In genomic region chr4:142377345-142378091, GRCh38 we compare ENCODE assay signal across 14 cellular contexts.
DNase-seq lines count a peak whose midpoint lies in the region; ATAC-seq, FAIRE-seq and TF ChIP-seq lines count a peak whose summit lies in the region.
"Had no signal": no experiment of that assay in that cellular context is flagged by ENCODE, and none has a peak within 500 bp of the region (broad histone marks: within the 10 kb centered on the region; RNA-seq: fewer than 3 reads in every experiment).

No MANE protein-coding gene starts in this region.

- H3K27me3 ChIP-seq in pancreas (no peaks in the 10 kb centered on the region), sigmoid colon (no peaks in the 10 kb centered on the region)
- H3K27me3 ChIP-seq: esophagus muscularis mucosa, transverse colon had no signal

- H3K4me3 ChIP-seq in pancreas (no peak overlapping the region), sigmoid colon (no peak overlapping the region)
- H3K4me3 ChIP-seq: esophagus muscularis mucosa, transverse colon had no signal

- WGBS in pancreas, 2 donors: 45 to 52% methylated on average over 3 of the region's 3 CpGs
- 76 to 89% methylated on average over 3 of the region's 3 CpGs for WGBS in sigmoid colon, 2 donors

- intact Hi-C loops in pancreas (cut with DNase I) (no loop called here), sigmoid colon (cut with DNase I) (no loop called here)

- peaks cover 65% of the 10 kb centered on the region for H3K36me3 Mint-ChIP-seq in activated T-cell treated with anti-CD3 and anti-CD28 coated beads, Interleukin-2, amount 50 U/mL, for 24 hours (ENCODE audit: low read depth)
- H3K36me3 Mint-ChIP-seq in activated naive CD8-positive, alpha-beta T cell treated with anti-CD3 and anti-CD28 coated beads, Interleukin-2, amount 10 ng/mL, durations not matched to agents 7 days and 5 days: peaks cover 19% of the 10 kb centered on the region

- peak overlapping the region; percentile 97 for H3K27ac Mint-ChIP-seq in activated T-cell treated with anti-CD3 and anti-CD28 coated beads, Interleukin-2, amount 50 U/mL, for 24 hours
- H3K27ac Mint-ChIP-seq in activated naive CD8-positive, alpha-beta T cell treated with anti-CD3 and anti-CD28 coated beads, Interleukin-2, amount 10 ng/mL, durations not matched to agents 7 days and 5 days: peak overlapping the region; percentile 87

- TF ChIP-seq CTCF in pancreas (IDR thresholded peaks at IDR 0.05) (no peak), sigmoid colon (IDR thresholded peaks at IDR 0.05) (no peak)

- ATAC-seq in HG02610 (IDR thresholded peaks at IDR 0.05; ENCODE audit: unreplicated experiment) (peak; percentile 72), pancreas (peak; percentile 13 to 51 (median 24))
- peak; percentile 42 for ATAC-seq in activated naive CD8-positive, alpha-beta T cell treated with anti-CD3 and anti-CD28 coated beads, Interleukin-2, amount 10 ng/mL, durations not matched to agents 7 days and 5 days (ENCODE audit: low read depth)

- TF ChIP-seq POLR2A in sigmoid colon (IDR thresholded peaks at IDR 0.05): no peak

- H3K4me1 ChIP-seq in pancreas: peaks cover 6 to 24% (median 21%) of the 10 kb centered on the region in 3 donors
- peaks cover 0 to 31% (median 22%) of the 10 kb centered on the region in 4 donors for H3K4me1 ChIP-seq in sigmoid colon

- H3K4me1 Mint-ChIP-seq in activated T-cell treated with anti-CD3 and anti-CD28 coated beads, Interleukin-2, amount 50 U/mL, for 24 hours (ENCODE audit: low read depth): peaks cover 83% of the 10 kb centered on the region
- H3K4me1 Mint-ChIP-seq in activated naive CD8-positive, alpha-beta T cell treated with anti-CD3 and anti-CD28 coated beads, Interleukin-2, amount 10 ng/mL, durations not matched to agents 7 days and 5 days: peaks cover 23% of the 10 kb centered on the region

- no peaks in the 10 kb centered on the region for H3K27me3 Mint-ChIP-seq in activated T-cell treated with anti-CD3 and anti-CD28 coated beads, Interleukin-2, amount 50 U/mL, for 24 hours
- H3K27me3 Mint-ChIP-seq in activated naive CD8-positive, alpha-beta T cell treated with anti-CD3 and anti-CD28 coated beads, Interleukin-2, amount 10 ng/mL, durations not matched to agents 7 days and 5 days: no peaks in the 10 kb centered on the region

- H3K9me3 Mint-ChIP-seq in activated T-cell treated with anti-CD3 and anti-CD28 coated beads, Interleukin-2, amount 50 U/mL, for 24 hours: no peaks in the 10 kb centered on the region
- no peaks in the 10 kb centered on the region for H3K9me3 Mint-ChIP-seq in activated naive CD8-positive, alpha-beta T cell treated with anti-CD3 and anti-CD28 coated beads, Interleukin-2, amount 10 ng/mL, durations not matched to agents 7 days and 5 days

- peak overlapping the region; percentile 76 for H3K4me3 Mint-ChIP-seq in activated T-cell treated with anti-CD3 and anti-CD28 coated beads, Interleukin-2, amount 50 U/mL, for 24 hours
- H3K4me3 Mint-ChIP-seq in activated naive CD8-positive, alpha-beta T cell treated with anti-CD3 and anti-CD28 coated beads, Interleukin-2, amount 10 ng/mL, durations not matched to agents 7 days and 5 days: peak overlapping the region; percentile 58

- FAIRE-seq in pancreas (lab: Jason Lieb, UNC): no peak
- FAIRE-seq: colon had no signal

- H3K27ac ChIP-seq in pancreas: peak overlapping the region in 2 of 4 donors; percentile 4 to 12
- no peak overlapping the region for H3K27ac ChIP-seq in substantia nigra (ENCODE audit: low read depth, low read length, poor library complexity, severe bottlenecking)
- H3K27ac ChIP-seq in sigmoid colon: peak overlapping the region in 1 of 4 donors; percentile 58
- H3K27ac ChIP-seq: esophagus muscularis mucosa, transverse colon had no signal

- H3K9me3 ChIP-seq in pancreas (no peaks in the 10 kb centered on the region), sigmoid colon (no peaks in the 10 kb centered on the region)
- H3K9me3 ChIP-seq: esophagus muscularis mucosa, transverse colon had no signal

- TF ChIP-seq EP300 in sigmoid colon (IDR thresholded peaks at IDR 0.05): no peak

- DNase-seq in activated T-cell treated with anti-CD3 and anti-CD28 coated beads, Interleukin-2, amount 50 U/mL, for 24 hours: no peak
- no peak for DNase-seq in activated T-cell treated with anti-CD3 and anti-CD28 coated beads, Interleukin-2, amount 50 U/mL, for 1 hour
- no peak for DNase-seq in activated naive CD8-positive, alpha-beta T cell treated with anti-CD3 and anti-CD28 coated beads, Interleukin-2, amount 10 ng/mL, durations not matched to agents 7 days and 5 days
- DNase-seq in pancreas (no peak), RPMI8226 (no peak), substantia nigra (lab: John Stamatoyannopoulos, UW) (no peak), sigmoid colon (no peak)
- DNase-seq: activated CD4-positive, CD25-positive, alpha-beta regulatory T cell; NCI-H446; nucleus accumbens; transverse colon had no signal

- POLR2A ChIA-PET in activated naive CD8-positive, alpha-beta T cell treated with anti-CD3 and anti-CD28 coated beads, Interleukin-2, amount 10 ng/mL, durations not matched to agents 7 days and 5 days (lab: Charles Lee): interaction anchor here (1.3 kb wide), 1 partner anchor 28 kb away, joined by 6 read pairs; no protein-coding TSS in a partner anchor

- H3K36me3 ChIP-seq in pancreas (no peaks in the 10 kb centered on the region), sigmoid colon (no peaks in the 10 kb centered on the region)
- H3K36me3 ChIP-seq: esophagus muscularis mucosa, transverse colon had no signal
